Comparison of ENCODE assay signal across 9 cellular contexts in genomic region chr13:33205224-33205623, GRCh38.
DNase-seq lines count a peak whose midpoint lies in the region; ATAC-seq and TF ChIP-seq lines count a peak whose summit lies in the region.
"Had no signal": no experiment of that assay in that cellular context is flagged by ENCODE, and none has a peak within 500 bp of the region (broad histone marks: within the 10 kb centered on the region; RNA-seq: fewer than 3 reads in every experiment).

No MANE protein-coding gene starts in this region.

- peaks cover 6% of the 10 kb centered on the region for H3K36me3 Mint-ChIP-seq in chondrocyte (ENCODE audit: low read depth)

- H3K4me3 Mint-ChIP-seq in chondrocyte (ENCODE audit: unreplicated experiment): peak overlapping the region; percentile 58

- DNase-seq in MG63 (no peak), chondrocyte (ENCODE audit: low spot score) (no peak), thoracic aorta (ENCODE audit: low spot score) (no peak), GDM1 (lab: John Stamatoyannopoulos, UW) (no peak), HT-29 (ENCODE audit: low spot score) (no peak)
- DNase-seq: NCI-H226 had no signal

- no peak overlapping the region for H3K9ac ChIP-seq in mucosa of rectum (ENCODE audit: low read depth in 1 of 2, low read length in 2 of 2)

- H3K9me3 ChIP-seq in MG63 (no peaks in the 10 kb centered on the region), mucosa of rectum (ENCODE audit: control insufficient read depth in 2 of 2, low read length in 2 of 2) (no peaks in the 10 kb centered on the region), thoracic aorta (no peaks in the 10 kb centered on the region)
- H3K9me3 ChIP-seq: Peyer's patch had no signal

- H3K27me3 Mint-ChIP-seq in chondrocyte (ENCODE audit: low read depth): no peaks in the 10 kb centered on the region

- H3K27me3 ChIP-seq in MG63 (no peaks in the 10 kb centered on the region), mucosa of rectum (ENCODE audit: control insufficient read depth in 2 of 2, insufficient read depth in 2 of 2, low read length in 2 of 2) (no peaks in the 10 kb centered on the region), thoracic aorta (replicated peaks; ENCODE audit: insufficient read depth) (no peaks in the 10 kb centered on the region)
- H3K27me3 ChIP-seq: Peyer's patch had no signal

- no peak for ATAC-seq in thoracic aorta (ENCODE audit: insufficient number of reproducible peaks, low FRiP score, low read depth)
- ATAC-seq in GM18520 (IDR thresholded peaks at IDR 0.05; ENCODE audit: unreplicated experiment): no peak

- H3K36me3 ChIP-seq in MG63 (peaks cover 36% of the 10 kb centered on the region), mucosa of rectum (ENCODE audit: control insufficient read depth in 2 of 2, insufficient read depth in 2 of 2, low read length in 2 of 2) (no peaks in the 10 kb centered on the region), thoracic aorta (no peaks in the 10 kb centered on the region)
- H3K36me3 ChIP-seq: Peyer's patch had no signal

- peak overlapping the region; percentile 44 to 60 for H3K27ac ChIP-seq in mucosa of rectum (ENCODE audit: low read depth in 2 of 2, low read length in 2 of 2)
- H3K27ac ChIP-seq in thoracic aorta: peak overlapping the region; percentile 76 to 83

- H3K9me3 Mint-ChIP-seq in chondrocyte (ENCODE audit: low read depth): no peaks in the 10 kb centered on the region

- H3K27ac Mint-ChIP-seq in chondrocyte (ENCODE audit: unreplicated experiment): peak overlapping the region; percentile 88

- peaks cover 60% of the 10 kb centered on the region for H3K4me1 Mint-ChIP-seq in chondrocyte (ENCODE audit: low read depth)

- H3K4me3 ChIP-seq in MG63 (peak overlapping the region; percentile 36), mucosa of rectum (ENCODE audit: low read length in 2 of 2) (peak overlapping the region in 1 of 2 donors; percentile 62), thoracic aorta (peak overlapping the region; percentile 77)

- TF ChIP-seq CTCF in chondrocyte (IDR thresholded peaks at IDR 0.05): no peak
- TF ChIP-seq CTCF in thoracic aorta (IDR thresholded peaks at IDR 0.05): no peak

- H3K4me1 ChIP-seq in mucosa of rectum (ENCODE audit: control insufficient read depth in 2 of 2, insufficient read depth in 2 of 2, low read length in 2 of 2): peaks cover 7 to 16% of the 10 kb centered on the region in 2 donors
- peaks cover 16 to 58% of the 10 kb centered on the region in 2 donors for H3K4me1 ChIP-seq in thoracic aorta (ENCODE audit: control insufficient read depth in 1 of 2, low read depth in 2 of 2)
